Comparison of ENCODE assay signal across 10 cellular contexts in genomic region chr1:11787804-11788436, GRCh38. TPM values are rescaled to one million over a fixed set of nuclear protein-coding genes. Genes with fewer than 3 reads are reported as not detected.
DNase-seq lines count a peak whose midpoint lies in the region; ATAC-seq lines count a peak whose summit lies in the region.
"Had no signal": no experiment of that assay in that cellular context is flagged by ENCODE, and none has a peak within 500 bp of the region (broad histone marks: within the 10 kb centered on the region; RNA-seq: fewer than 3 reads in every experiment).

No MANE protein-coding gene starts in this region.

- intact Hi-C loops in left ventricle myocardium superior (cut with micrococcal nuclease): no loop called here
- intact Hi-C loops in posterior vena cava (cut with DNase I): loop anchor here in 1 of 2 donors (10.0 kb wide), 1 partner anchor 53 kb away; the partner anchor contains the start of gene AGTRAP

- H3K4me1 ChIP-seq in urinary bladder (ENCODE audit: insufficient read depth): no peaks in the 10 kb centered on the region

- peak; percentile 46 for DNase-seq in left ventricle myocardium superior
- peak; percentile 82 for DNase-seq in posterior vena cava (ENCODE audit: low spot score)
- no peak for DNase-seq in DMS53 treated with DMSO at 0.1 percent for 48 hours (lab: John Stamatoyannopoulos, UW; ENCODE audit: unreplicated experiment)
- DNase-seq in NCI-H748 treated with DMSO at 0.1 percent for 48 hours (lab: John Stamatoyannopoulos, UW): no peak
- DNase-seq: activated CD4-positive, alpha-beta memory T cell treated with anti-CD3 and anti-CD28 coated beads, Interleukin-2, amount 10 ng/mL, durations not matched to agents 7 days and 5 days; NCI-H774 had no signal

- no peak for ATAC-seq in left ventricle myocardium superior
- ATAC-seq in HG02610 (IDR thresholded peaks at IDR 0.05; ENCODE audit: unreplicated experiment): no peak

- H3K36me3 ChIP-seq in urinary bladder (ENCODE audit: insufficient read depth): no peaks in the 10 kb centered on the region

- H3K4me3 ChIP-seq in urinary bladder (ENCODE audit: low read depth, low read length): no peak overlapping the region

- H3K27ac ChIP-seq in angular gyrus (ENCODE audit: low read depth, low read length): peak overlapping the region; percentile 43
- H3K27ac ChIP-seq in urinary bladder (ENCODE audit: low read depth): peak overlapping the region; percentile 40
- H3K27ac ChIP-seq: HL-60 had no signal

- 76% methylated on average over 14 of the region's 14 CpGs for WGBS in urinary bladder

RNA-seq across cellular contexts. Expression of gene MTHFR, which starts 17.8 kb away (rescaled TPM):
- total RNA-seq in left ventricle myocardium superior (37.9 TPM), posterior vena cava (10 to 100 TPM; 31.0 to 31.7 TPM), urinary bladder (26.9 TPM)
- 20.1 TPM for polyA plus RNA-seq in urinary bladder

RNA-seq across cellular contexts. Expression of gene CLCN6, which starts 18.1 kb away (rescaled TPM):
- total RNA-seq in left ventricle myocardium superior (15.4 TPM), posterior vena cava (10 to 100 TPM; 16.8 to 16.9 TPM), urinary bladder (9.9 TPM)
- 13.7 TPM for polyA plus RNA-seq in urinary bladder

RNA-seq across cellular contexts. Expression of gene C1orf167, which starts 25.9 kb away (rescaled TPM):
- total RNA-seq in left ventricle myocardium superior (2.1 TPM), posterior vena cava (1 to 10 TPM; 2.1 to 2.3 TPM), urinary bladder (0.42 TPM)
- polyA plus RNA-seq in urinary bladder: 3.2 TPM

RNA-seq across cellular contexts. Expression of gene AGTRAP, which starts 52.0 kb away (rescaled TPM):
- 13.4 TPM for total RNA-seq in left ventricle myocardium superior
- 10 to 100 TPM; 35.1 to 39.1 TPM for total RNA-seq in posterior vena cava
- total RNA-seq in urinary bladder: 21.4 TPM
- 81.8 TPM for polyA plus RNA-seq in urinary bladder

RNA-seq across cellular contexts. Expression of gene NPPA, which starts 59.7 kb away (rescaled TPM):
- total RNA-seq in left ventricle myocardium superior (5.5 TPM), posterior vena cava (1 to 10 TPM in 1 of 2 donors, not detected in 1; 3.8 TPM), urinary bladder (not detected)
- 1.0 TPM for polyA plus RNA-seq in urinary bladder
- total RNA-seq: activated CD4-positive, alpha-beta memory T cell treated with anti-CD3 and anti-CD28 coated beads, Interleukin-2, amount 10 ng/mL, durations not matched to agents 7 days and 5 days had no signal

Comparison
In these comparisons a context has a peak if more than half of its experiments do, and no peak if none do; other contexts are left out.
1. DNase-seq: peak in left ventricle myocardium superior (single experiment) and posterior vena cava (single experiment); none in DMS53 treated with DMSO at 0.1 percent for 48 hours (single experiment) and NCI-H748 treated with DMSO at 0.1 percent for 48 hours (single experiment).